ENCODE assay signal across 25 cellular contexts in genomic region chr1:186239211-186239610, GRCh38. TPM values are rescaled to one million over a fixed set of nuclear protein-coding genes. Genes with fewer than 3 reads are reported as not detected.
DNase-seq lines count a peak whose midpoint lies in the region; ATAC-seq, FAIRE-seq and TF ChIP-seq lines count a peak whose summit lies in the region.
"Had no signal": no experiment of that assay in that cellular context is flagged by ENCODE, and none has a peak within 500 bp of the region (broad histone marks: within the 10 kb centered on the region; RNA-seq: fewer than 3 reads in every experiment).

No MANE protein-coding gene starts in this region.

- H3K27ac ChIP-seq in astrocyte (ENCODE audit: low read depth, low read length), result no peak overlapping the region
- H3K27ac ChIP-seq: 22Rv1 had no signal

- peaks cover 9% of the 10 kb centered on the region for H3K4me1 Mint-ChIP-seq in astrocyte (ENCODE audit: low read depth, unreplicated experiment)
- H3K4me1 Mint-ChIP-seq: CD4-positive, CD25-positive, alpha-beta regulatory T cell had no signal

- CTCF ChIA-PET in AG04449 (lab: Yijun Ruan, JAX), result no interaction called here

- no peaks in the 10 kb centered on the region for H3K9me3 ChIP-seq in astrocyte (ENCODE audit: insufficient read depth, low read depth, low read length)
- H3K9me3 ChIP-seq: BE2C had no signal

- H3K4me3 Mint-ChIP-seq in astrocyte (ENCODE audit: unreplicated experiment), result no peak overlapping the region
- H3K4me3 Mint-ChIP-seq: CD4-positive, CD25-positive, alpha-beta regulatory T cell had no signal

- H3K27me3 Mint-ChIP-seq in astrocyte (ENCODE audit: low read depth, unreplicated experiment), result no peaks in the 10 kb centered on the region

- POLR2A ChIA-PET in AG04449 (lab: Yijun Ruan, JAX), result no interaction called here

- H4K20me1 ChIP-seq in astrocyte (ENCODE audit: insufficient read depth, low read length), result no peaks in the 10 kb centered on the region

- FAIRE-seq in astrocyte (lab: Jason Lieb, UNC), result no peak
- FAIRE-seq: GM12892, GM18507 had no signal

- ATAC-seq in sciatic nerve (peak; percentile 86), HG03095 (IDR thresholded peaks at IDR 0.05; ENCODE audit: unreplicated experiment) (no peak)
- ATAC-seq: HCT116 had no signal

- no peak overlapping the region for H3K4me2 ChIP-seq in astrocyte (ENCODE audit: low read length)

- no peak overlapping the region for H2AFZ ChIP-seq in astrocyte (ENCODE audit: low read depth, low read length)

- peak; percentile 59 for DNase-seq in AG04449 (ENCODE audit: low read depth, low spot score)
- peak; percentile 13 for DNase-seq in astrocyte (ENCODE audit: low read depth)
- DNase-seq in fibroblast of gingiva (ENCODE audit: low read depth), result peak; percentile 87
- no peak for DNase-seq in sciatic nerve (ENCODE audit: low spot score)
- no peak for DNase-seq in effector CD4-positive, alpha-beta T cell
- DNase-seq in posterior vena cava (ENCODE audit: low spot score), result no peak
- no peak for DNase-seq in activated T-cell treated with anti-CD3 and anti-CD28 coated beads, Interleukin-2, amount 50 U/mL, for 48 hours
- DNase-seq: BE2C; CD4-positive, CD25-positive, alpha-beta regulatory T cell; COR-L47; DMS 273 treated with DMSO at 0.1 percent for 48 hours; DND-41; GDM1; GOT3; KG1; NCI-H1105 treated with DMSO at 0.1 percent for 48 hours; NCI-H1694; NCI-H748 treated with DMSO at 0.1 percent for 48 hours; OCI-M1; Right ventricle myocardium superior had no signal

- intact Hi-C loops in sciatic nerve (cut with DNase I) (no loop called here), posterior vena cava (cut with DNase I) (no loop called here)

- no peaks in the 10 kb centered on the region for H3K36me3 Mint-ChIP-seq in astrocyte (ENCODE audit: low read depth, unreplicated experiment)
- H3K36me3 Mint-ChIP-seq: CD4-positive, CD25-positive, alpha-beta regulatory T cell had no signal

- no peaks in the 10 kb centered on the region for H3K36me3 ChIP-seq in astrocyte (ENCODE audit: insufficient read depth, low read length)
- H3K36me3 ChIP-seq: BE2C had no signal

- H3K9ac ChIP-seq in astrocyte (ENCODE audit: low read length), result no peak overlapping the region

- H3K79me2 ChIP-seq in astrocyte (ENCODE audit: insufficient read depth, low read length), result no peaks in the 10 kb centered on the region

- H3K9me3 Mint-ChIP-seq in astrocyte (ENCODE audit: unreplicated experiment), result no peaks in the 10 kb centered on the region

- H3K27ac Mint-ChIP-seq in astrocyte (ENCODE audit: unreplicated experiment), result no peak overlapping the region
- H3K27ac Mint-ChIP-seq: CD4-positive, CD25-positive, alpha-beta regulatory T cell had no signal

- no peaks in the 10 kb centered on the region for H3K27me3 ChIP-seq in astrocyte (ENCODE audit: insufficient read depth, low read length)
- H3K27me3 ChIP-seq: BE2C had no signal

- TF ChIP-seq CTCF in AG04449 (IDR thresholded peaks at IDR 0.05; ENCODE audit: insufficient read depth, low read length, missing control alignments), result no peak
- no peak for TF ChIP-seq CTCF in astrocyte (IDR thresholded peaks at IDR 0.05; ENCODE audit: insufficient read depth, low read depth, low read length)

- H3K4me3 ChIP-seq in AG04449 (ENCODE audit: low read depth, low read length), result no peak overlapping the region
- no peak overlapping the region for H3K4me3 ChIP-seq in astrocyte (ENCODE audit: insufficient read depth, low read depth, low read length)

- peaks cover 12% of the 10 kb centered on the region for H3K4me1 ChIP-seq in astrocyte (ENCODE audit: insufficient read depth, low read length)
- H3K4me1 ChIP-seq: BE2C had no signal

RNA-seq across cellular contexts. Expression of gene PRG4, which starts 56.9 kb away (rescaled TPM):
- total RNA-seq in astrocyte (not detected in 2 replicates), sciatic nerve (22.6 TPM), posterior vena cava (10 to 100 TPM in 1 of 2 donors, 1 to 10 TPM in 1; 8.6 to 16.5 TPM)

Comparison
In these comparisons a context has a peak if more than half of its experiments do, and no peak if none do; other contexts are left out.
1. DNase-seq: peak in AG04449 (single experiment), astrocyte (single experiment) and fibroblast of gingiva (single experiment); none in sciatic nerve (single experiment), effector CD4-positive, alpha-beta T cell (single experiment), posterior vena cava (single experiment) and activated T-cell treated with anti-CD3 and anti-CD28 coated beads, Interleukin-2, amount 50 U/mL, for 48 hours (0 of 2).